21 cellular contexts compared by ENCODE assay signal in genomic region chr22:40553014-40553579, GRCh38.
"Had no signal": no experiment of that assay in that cellular context is flagged by ENCODE, and none has a peak within 500 bp of the region (broad histone marks: within the 10 kb centered on the region; RNA-seq: fewer than 3 reads in every experiment).

No MANE protein-coding gene starts in this region.

- H3K4me3 ChIP-seq: cardiac muscle cell, lung, spleen, tibial nerve, vagina had no signal

- H3K27ac ChIP-seq: cardiac muscle cell, foreskin keratinocyte, spleen, tibial nerve, vagina had no signal

- H3K4me1 ChIP-seq: spleen, vagina had no signal

- H3K4me3 Mint-ChIP-seq: activated naive CD8-positive, alpha-beta T cell; dendritic cell treated with granulocyte-macrophage colony-stimulating factor and Interleukin-4, amounts not matched to agents 40 ng/mL and 50 ng/mL, for 4 days; T-helper 1 cell treated with Interleukin-12 subunit alpha and Interleukin-12 subunit beta and Interleukin-4 antibody, amounts not matched to agents 30 μg/mL and 1 μg/mL, for 36 hours had no signal

- H3K27me3 Mint-ChIP-seq: activated naive CD8-positive, alpha-beta T cell; dendritic cell treated with granulocyte-macrophage colony-stimulating factor and Interleukin-4, amounts not matched to agents 40 ng/mL and 50 ng/mL, for 4 days had no signal

- H3K27me3 ChIP-seq: cardiac muscle cell, foreskin keratinocyte, spleen, tibial nerve, vagina had no signal

- H3K9me3 ChIP-seq: tibial nerve, vagina had no signal

- ATAC-seq: activated CD4-positive, CD25-positive, alpha-beta regulatory T cell treated with anti-CD3 and anti-CD28 coated beads, Interleukin-2, amount 50 U/mL, for 24 hours; foreskin keratinocyte; left lobe of liver had no signal

- DNase-seq: activated CD4-positive, alpha-beta T cell treated with anti-CD3 and anti-CD28 coated beads, Interleukin-2, amount 50 U/mL, for 4 hours; activated gamma-delta T cell; amygdala; effector memory CD4-positive, alpha-beta T cell; foreskin keratinocyte; glutamatergic neuron; hippocampal formation; kidney; occipital lobe; posterior cingulate gyrus; spleen; stimulated activated naive CD4-positive, alpha-beta T cell had no signal

- H3K27ac Mint-ChIP-seq: activated naive CD8-positive, alpha-beta T cell; dendritic cell treated with granulocyte-macrophage colony-stimulating factor and Interleukin-4, amounts not matched to agents 40 ng/mL and 50 ng/mL, for 4 days; T-helper 1 cell treated with Interleukin-12 subunit alpha and Interleukin-12 subunit beta and Interleukin-4 antibody, amounts not matched to agents 30 μg/mL and 1 μg/mL, for 36 hours had no signal

- FAIRE-seq: kidney had no signal
